ENCODE assay signal across 8 cellular contexts in the genomic region with DNA sequence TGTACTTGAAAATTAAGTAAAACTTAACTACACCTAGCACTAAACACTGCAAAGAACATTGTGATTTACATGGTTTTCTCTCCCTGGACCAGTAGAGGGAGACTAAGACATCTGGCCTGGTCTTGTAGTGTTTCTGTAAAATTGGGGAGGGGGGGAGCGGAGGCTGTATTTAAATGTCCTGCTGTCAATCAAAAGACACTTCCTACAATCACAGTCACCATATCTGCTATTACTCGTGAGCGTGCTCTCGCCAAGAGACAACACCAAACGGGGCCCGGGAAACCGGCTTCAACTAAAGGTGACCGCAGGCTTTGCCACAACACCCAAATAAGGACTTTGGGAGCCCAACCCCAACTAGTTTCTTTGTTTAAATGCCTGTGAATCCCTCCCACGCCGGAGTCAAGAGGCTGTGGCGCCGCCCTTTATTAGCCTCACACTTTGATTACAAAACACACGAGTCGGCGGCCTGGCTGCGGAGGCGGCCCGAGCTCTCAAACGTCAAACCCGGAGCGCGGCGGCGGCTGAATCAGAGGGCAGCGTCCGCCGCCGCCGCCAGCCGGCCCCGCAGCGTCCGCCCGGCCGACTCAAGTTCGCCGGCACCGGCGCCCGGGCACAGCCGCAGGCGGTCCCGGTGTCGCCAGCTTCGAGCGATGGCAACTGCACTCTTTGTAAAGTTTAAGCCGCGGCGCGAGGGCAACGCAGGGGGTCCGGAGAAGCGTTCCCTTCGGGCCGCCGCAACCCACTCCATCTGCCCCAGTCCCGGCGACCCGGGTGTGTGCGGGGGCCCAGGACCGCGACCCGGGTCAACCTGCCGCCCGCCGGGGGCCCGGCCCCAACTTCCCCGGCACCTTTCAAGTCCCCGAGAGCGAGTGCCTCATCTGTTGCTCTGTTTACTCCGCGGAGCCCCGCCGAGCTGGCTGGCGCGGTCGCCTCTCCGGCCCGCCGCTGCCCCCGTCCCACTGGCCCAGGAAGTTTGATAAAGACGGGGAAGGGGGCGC. TPM values are rescaled to one million over a fixed set of nuclear protein-coding genes. Genes with fewer than 3 reads are reported as not detected.
DNase-seq lines count a peak whose midpoint lies in the region; ATAC-seq and TF ChIP-seq lines count a peak whose summit lies in the region.

No MANE protein-coding gene starts in this region.

- H3K9me3 ChIP-seq in DOHH2 (ENCODE audit: control insufficient read depth, insufficient read depth, low read length) = no peaks in the 10 kb centered on the region
- no peaks in the 10 kb centered on the region for H3K9me3 ChIP-seq in naive thymus-derived CD4-positive, alpha-beta T cell (ENCODE audit: control insufficient read depth in 2 of 3, low read length in 3 of 3)

- peak; percentile 73 for ATAC-seq in activated T-helper 17 cell treated with anti-CD3 and anti-CD28 coated beads, Interleukin-2, amount 50 U/mL, for 72 hours (replicated peaks)
- ATAC-seq in naive thymus-derived CD4-positive, alpha-beta T cell = peak; percentile 73
- ATAC-seq in stimulated activated memory B cell treated with anti-CD40 and anti-IgM and Interleukin-4, amounts not matched to agents 10 μg/mL and 1 μg/mL and 100 μg/mL, for 72 hours = peak; percentile 82

- H3K9me2 ChIP-seq in DOHH2 (replicated peaks; ENCODE audit: control insufficient read depth, low read length) = no peaks in the 10 kb centered on the region

- intact Hi-C loops in naive thymus-derived CD4-positive, alpha-beta T cell (cut with micrococcal nuclease) = loop anchor here (1.0 to 10.0 kb wide), 26 partner anchors 37 to 945 kb away; a partner anchor contains a TSS

- H3K4me3 ChIP-seq in DOHH2 (ENCODE audit: low read length) (peak overlapping the region; percentile 76), fibroblast of mammary gland (ENCODE audit: control insufficient read depth, low read depth, low read length) (peak overlapping the region; percentile 57)
- H3K4me3 ChIP-seq in naive thymus-derived CD4-positive, alpha-beta T cell (ENCODE audit: low read length) = peak overlapping the region; percentile 63

- POLR2A ChIA-PET in naive thymus-derived CD4-positive, alpha-beta T cell (lab: Charles Lee) = interaction anchor here (0.5 to 11.2 kb wide), 20 partner anchors 10 to 816 kb away, joined by 3 to 409 read pairs (median 5); a partner anchor contains a TSS

- H3K27me3 ChIP-seq in DOHH2 (ENCODE audit: control insufficient read depth, low read length) = no peaks in the 10 kb centered on the region
- H3K27me3 ChIP-seq in naive thymus-derived CD4-positive, alpha-beta T cell (ENCODE audit: control insufficient read depth in 2 of 2, insufficient read depth in 2 of 2, low read length in 2 of 2) = no peaks in the 10 kb centered on the region

- H3K4me1 ChIP-seq in DOHH2 (ENCODE audit: control insufficient read depth, low read length) = peaks cover 39% of the 10 kb centered on the region
- peaks cover 25 to 26% of the 10 kb centered on the region in 2 donors for H3K4me1 ChIP-seq in naive thymus-derived CD4-positive, alpha-beta T cell (ENCODE audit: control insufficient read depth in 2 of 2, insufficient read depth in 2 of 2, low read length in 2 of 2)

- peaks cover 30% of the 10 kb centered on the region for H3K4me1 Mint-ChIP-seq in activated T-helper 17 cell treated with anti-CD3 and anti-CD28 coated beads, Interleukin-2, amount 50 U/mL, for 72 hours
- H3K4me1 Mint-ChIP-seq in naive thymus-derived CD4-positive, alpha-beta T cell = peaks cover 28 to 60% (median 52%) of the 10 kb centered on the region in 7 donors
- peaks cover 43% of the 10 kb centered on the region for H3K4me1 Mint-ChIP-seq in stimulated activated memory B cell treated with anti-CD40 and anti-IgM and Interleukin-4, amounts not matched to agents 10 μg/mL and 1 μg/mL and 100 μg/mL, for 72 hours

- CTCF ChIA-PET in naive thymus-derived CD4-positive, alpha-beta T cell (lab: Charles Lee) = interaction anchor here (1.0 to 1.5 kb wide), 2 partner anchors 55 to 60 kb away, joined by 3 to 5 read pairs; no protein-coding TSS in a partner anchor

- peak overlapping the region; percentile 64 for H3K4me3 Mint-ChIP-seq in activated T-helper 17 cell treated with anti-CD3 and anti-CD28 coated beads, Interleukin-2, amount 50 U/mL, for 72 hours
- H3K4me3 Mint-ChIP-seq in naive thymus-derived CD4-positive, alpha-beta T cell = peak overlapping the region; percentile 68 to 94 (median 89)
- H3K4me3 Mint-ChIP-seq in stimulated activated memory B cell treated with anti-CD40 and anti-IgM and Interleukin-4, amounts not matched to agents 10 μg/mL and 1 μg/mL and 100 μg/mL, for 72 hours = peak overlapping the region; percentile 88

- peaks cover 4% of the 10 kb centered on the region; the same call in 1 of the 2 replicates for H3F3A ChIP-seq in DOHH2 (ENCODE audit: control insufficient read depth, insufficient read depth)

- H3K36me3 ChIP-seq in DOHH2 (ENCODE audit: control insufficient read depth, low read length) = peaks cover 24% of the 10 kb centered on the region
- peaks cover 0 to 4% (median 0%) of the 10 kb centered on the region in 3 experiments for H3K36me3 ChIP-seq in naive thymus-derived CD4-positive, alpha-beta T cell (ENCODE audit: control insufficient read depth in 2 of 3, insufficient read depth in 3 of 3, low read length in 3 of 3)

- H3K4me2 ChIP-seq in DOHH2 (ENCODE audit: low read length) = peak overlapping the region; percentile 73

- H3K27ac Mint-ChIP-seq in activated T-helper 17 cell treated with anti-CD3 and anti-CD28 coated beads, Interleukin-2, amount 50 U/mL, for 72 hours = peak overlapping the region; percentile 64
- H3K27ac Mint-ChIP-seq in naive thymus-derived CD4-positive, alpha-beta T cell = peak overlapping the region; percentile 81 to 98 (median 93)
- peak overlapping the region; percentile 89 for H3K27ac Mint-ChIP-seq in stimulated activated memory B cell treated with anti-CD40 and anti-IgM and Interleukin-4, amounts not matched to agents 10 μg/mL and 1 μg/mL and 100 μg/mL, for 72 hours

- H3K9me3 Mint-ChIP-seq in activated T-helper 17 cell treated with anti-CD3 and anti-CD28 coated beads, Interleukin-2, amount 50 U/mL, for 72 hours = no peaks in the 10 kb centered on the region
- peaks cover 0 to 8% (median 0%) of the 10 kb centered on the region in 11 donors for H3K9me3 Mint-ChIP-seq in naive thymus-derived CD4-positive, alpha-beta T cell
- H3K9me3 Mint-ChIP-seq in stimulated activated memory B cell treated with anti-CD40 and anti-IgM and Interleukin-4, amounts not matched to agents 10 μg/mL and 1 μg/mL and 100 μg/mL, for 72 hours = no peaks in the 10 kb centered on the region

- H3K27ac ChIP-seq in DOHH2 (ENCODE audit: low read depth, low read length) = peak overlapping the region; percentile 72
- H3K27ac ChIP-seq in naive thymus-derived CD4-positive, alpha-beta T cell (ENCODE audit: low read depth, low read length) = peak overlapping the region; percentile 92

- H3K36me3 Mint-ChIP-seq in activated T-helper 17 cell treated with anti-CD3 and anti-CD28 coated beads, Interleukin-2, amount 50 U/mL, for 72 hours (ENCODE audit: low read depth) = peaks cover 40% of the 10 kb centered on the region
- peaks cover 0 to 23% (median 11%) of the 10 kb centered on the region in 5 donors for H3K36me3 Mint-ChIP-seq in naive thymus-derived CD4-positive, alpha-beta T cell
- H3K36me3 Mint-ChIP-seq in stimulated activated memory B cell treated with anti-CD40 and anti-IgM and Interleukin-4, amounts not matched to agents 10 μg/mL and 1 μg/mL and 100 μg/mL, for 72 hours = no peaks in the 10 kb centered on the region

- peaks cover 21% of the 10 kb centered on the region for H4K20me1 ChIP-seq in DOHH2 (ENCODE audit: control insufficient read depth, insufficient read depth, low read depth, low read length)

- H3K27me3 Mint-ChIP-seq in activated T-helper 17 cell treated with anti-CD3 and anti-CD28 coated beads, Interleukin-2, amount 50 U/mL, for 72 hours = no peaks in the 10 kb centered on the region
- peaks cover 0 to 4% (median 0%) of the 10 kb centered on the region in 5 donors for H3K27me3 Mint-ChIP-seq in naive thymus-derived CD4-positive, alpha-beta T cell
- no peaks in the 10 kb centered on the region for H3K27me3 Mint-ChIP-seq in stimulated activated memory B cell treated with anti-CD40 and anti-IgM and Interleukin-4, amounts not matched to agents 10 μg/mL and 1 μg/mL and 100 μg/mL, for 72 hours

- H3K79me2 ChIP-seq in DOHH2 (ENCODE audit: control insufficient read depth, low read length) = peaks cover 67% of the 10 kb centered on the region

- TF ChIP-seq CTCF in DOHH2 (IDR thresholded peaks at IDR 0.05; ENCODE audit: low read depth, low read length, poor library complexity, severe bottlenecking) (peak; percentile 98), LNCAP (IDR thresholded peaks at IDR 0.05) (peak; percentile 82), fibroblast of mammary gland (conservative IDR thresholded peaks at IDR 0.05; ENCODE audit: control insufficient read depth, insufficient read depth, low read depth, low read length) (peak; percentile 98)

- peak; percentile 61 for DNase-seq in GOT3 (lab: John Stamatoyannopoulos, UW)
- peak; percentile 90 for DNase-seq in RPMI7951 (ENCODE audit: low read depth)
- DNase-seq in fibroblast of mammary gland (ENCODE audit: low read depth) = peak; percentile 94
- DNase-seq in naive thymus-derived CD4-positive, alpha-beta T cell = peak; percentile 69 to 95 (median 92)

RNA-seq across cellular contexts. Expression of a gene that starts 1.3 kb away (rescaled TPM):
- total RNA-seq in RPMI7951 (2014; rRNA removed; shearing (Covaris generic)) = 1.1 and 1.2 TPM in 2 replicates
- total RNA-seq in activated T-helper 17 cell treated with anti-CD3 and anti-CD28 coated beads, Interleukin-2, amount 50 U/mL, for 72 hours = 10 to 100 TPM; 31.1 to 48.7 TPM
- 10 to 100 TPM; 24.0 to 62.5 (median 50.3) TPM for total RNA-seq in naive thymus-derived CD4-positive, alpha-beta T cell
- polyA plus RNA-seq in naive thymus-derived CD4-positive, alpha-beta T cell = 1 to 10 TPM; 5.4 to 6.0 TPM

Comparison
In these comparisons a context has a peak if more than half of its experiments do, and no peak if none do; other contexts are left out.
1. Peak in every context shown above with its lines: DNase-seq, ATAC-seq, H3K4me3 ChIP-seq and H3K27ac ChIP-seq.
2. RNA of a gene that starts 1.3 kb away (total RNA-seq): 24.0 to 62.5 TPM in naive thymus-derived CD4-positive, alpha-beta T cell and 31.1 to 48.7 TPM in activated T-helper 17 cell treated with anti-CD3 and anti-CD28 coated beads, Interleukin-2, amount 50 U/mL, for 72 hours; 1.1 to 1.2 TPM in RPMI7951; every median in the first group is over 10 times any median in the second.